8 cellular contexts compared by ENCODE assay signal in genomic region chr7:17530741-17531417, GRCh38.
DNase-seq lines count a peak whose midpoint lies in the region; ATAC-seq and TF ChIP-seq lines count a peak whose summit lies in the region.

No MANE protein-coding gene starts in this region.

- H3K4me3 Mint-ChIP-seq in CD4-positive, alpha-beta T cell = no peak overlapping the region

- intact Hi-C loops in uterus (cut with DNase I; ENCODE audit: low total_unique reads) = no loop called here
- intact Hi-C loops in CD4-positive, alpha-beta T cell (cut with DNase I, micrococcal nuclease) = loop anchor here in 1 of 2 experiments (5.0 to 10.0 kb wide), 2 partner anchors 226 to 549 kb away; no protein-coding TSS in a partner anchor

- peaks cover 0 to 7% of the 10 kb centered on the region in 2 donors for H3K4me1 ChIP-seq in uterus

- ATAC-seq in GM19351 (IDR thresholded peaks at IDR 0.05; ENCODE audit: unreplicated experiment) (peak; percentile 79), GM19467 (IDR thresholded peaks at IDR 0.05; ENCODE audit: unreplicated experiment) (no peak)
- no peak for ATAC-seq in CD4-positive, alpha-beta T cell (ENCODE audit: poor library complexity)

- no peaks in the 10 kb centered on the region for H3K9me3 Mint-ChIP-seq in CD4-positive, alpha-beta T cell

- H3K9me3 ChIP-seq in uterus = no peaks in the 10 kb centered on the region
- no peaks in the 10 kb centered on the region for H3K9me3 ChIP-seq in CD4-positive, alpha-beta T cell (ENCODE audit: control insufficient read depth, low read length)

- H3K4me1 Mint-ChIP-seq in CD4-positive, alpha-beta T cell (ENCODE audit: low read depth) = no peaks in the 10 kb centered on the region

- CTCF ChIA-PET in CD4-positive, alpha-beta T cell (lab: Charles Lee) = no interaction called here

- DNase-seq in COLO829 (ENCODE audit: low spot score) = peak; percentile 61
- peak; percentile 24 for DNase-seq in epithelial cell of esophagus (ENCODE audit: low read depth)
- DNase-seq in uterus = no peak
- DNase-seq in CD4-positive, alpha-beta T cell = no peak
- DNase-seq in NCI-H446 (lab: John Stamatoyannopoulos, UW) = no peak

- H3K36me3 Mint-ChIP-seq in CD4-positive, alpha-beta T cell (ENCODE audit: low read depth) = no peaks in the 10 kb centered on the region

- no peaks in the 10 kb centered on the region for H3K27me3 Mint-ChIP-seq in CD4-positive, alpha-beta T cell

- no peak for TF ChIP-seq POLR2A in uterus (IDR thresholded peaks at IDR 0.05)

- H3K4me3 ChIP-seq in epithelial cell of esophagus (ENCODE audit: low read length) = no peak overlapping the region
- H3K4me3 ChIP-seq in uterus = no peak overlapping the region

- no peaks in the 10 kb centered on the region for H3K36me3 ChIP-seq in uterus

- H3K27me3 ChIP-seq in uterus = no peaks in the 10 kb centered on the region
- H3K27me3 ChIP-seq in CD4-positive, alpha-beta T cell (ENCODE audit: control insufficient read depth, insufficient read depth, low read length) = peaks cover 6% of the 10 kb centered on the region

- POLR2A ChIA-PET in CD4-positive, alpha-beta T cell (lab: Charles Lee) = no interaction called here

- H3K27ac Mint-ChIP-seq in CD4-positive, alpha-beta T cell = no peak overlapping the region

- TF ChIP-seq CTCF in LNCAP (IDR thresholded peaks at IDR 0.05) = peak; percentile 55
- peak; percentile 45 for TF ChIP-seq CTCF in epithelial cell of esophagus (IDR thresholded peaks at IDR 0.05; ENCODE audit: insufficient read depth, low read depth, low read length, missing control alignments)
- peak in 1 of 4 experiments; percentile 15 for TF ChIP-seq CTCF in uterus (IDR thresholded peaks at IDR 0.05)
- TF ChIP-seq CTCF in CD4-positive, alpha-beta T cell (IDR thresholded peaks at IDR 0.05) = no peak

- peak overlapping the region; percentile 35 to 72 for H3K27ac ChIP-seq in uterus
- H3K27ac ChIP-seq in CD4-positive, alpha-beta T cell (ENCODE audit: low read depth, low read length) = no peak overlapping the region

Comparison
In these comparisons a context has a peak if more than half of its experiments do, and no peak if none do; other contexts are left out.
1. DNase-seq: peak in COLO829 (single experiment) and epithelial cell of esophagus (single experiment); none in uterus (0 of 2), CD4-positive, alpha-beta T cell (0 of 10) and NCI-H446 (0 of 2).